Comparison of ENCODE assay signal across 17 cellular contexts in genomic region chr14:100965296-100965695, GRCh38.
"Had no signal": no experiment of that assay in that cellular context is flagged by ENCODE, and none has a peak within 500 bp of the region (broad histone marks: within the 10 kb centered on the region; RNA-seq: fewer than 3 reads in every experiment).

No MANE protein-coding gene starts in this region.

- H3K27me3 Mint-ChIP-seq: stimulated activated memory B cell treated with anti-CD40 and anti-IgM and Interleukin-4, amounts not matched to agents 10 μg/mL and 1 μg/mL and 100 μg/mL, for 72 hours had no signal

- H3K9me3 Mint-ChIP-seq: naive thymus-derived CD8-positive, alpha-beta T cell; nephron progenitor cell; stimulated activated memory B cell treated with anti-CD40 and anti-IgM and Interleukin-4, amounts not matched to agents 10 μg/mL and 1 μg/mL and 100 μg/mL, for 72 hours had no signal

- H3K4me1 Mint-ChIP-seq: naive thymus-derived CD8-positive, alpha-beta T cell; nephron progenitor cell; stimulated activated memory B cell treated with anti-CD40 and anti-IgM and Interleukin-4, amounts not matched to agents 10 μg/mL and 1 μg/mL and 100 μg/mL, for 72 hours had no signal

- ATAC-seq: left lung; naive thymus-derived CD8-positive, alpha-beta T cell; right cardiac atrium; stimulated activated memory B cell treated with anti-CD40 and anti-IgM and Interleukin-4, amounts not matched to agents 10 μg/mL and 1 μg/mL and 100 μg/mL, for 72 hours; stimulated activated naive CD8-positive, alpha-beta T cell treated with anti-CD3 and anti-CD28 coated beads, Interleukin-15, Interleukin-2, amounts not matched to agents 100 U/mL and 50 U/mL, for 24 hours had no signal

- DNase-seq: dermis blood vessel endothelial cell; effector memory CD4-positive, alpha-beta T cell; foreskin melanocyte; head of caudate nucleus; left lung; mesendoderm; midbrain; naive thymus-derived CD8-positive, alpha-beta T cell; nephron progenitor cell; nucleus accumbens; right cardiac atrium; sigmoid colon; stimulated activated CD4-positive, alpha-beta T cell treated with anti-CD3 and anti-CD28 coated beads, Interleukin-2, amount 100 ng/mL, for 24 hours; stimulated activated CD4-positive, alpha-beta T cell treated with anti-CD3 and anti-CD28 coated beads, Interleukin-4, amount 100 ng/mL, for 4 hours; stimulated activated naive CD8-positive, alpha-beta T cell treated with anti-CD3 and anti-CD28 coated beads, Interleukin-15, Interleukin-2, amounts not matched to agents 100 U/mL and 50 U/mL, for 24 hours; upper lobe of left lung had no signal

- H3K27ac Mint-ChIP-seq: naive thymus-derived CD8-positive, alpha-beta T cell; nephron progenitor cell; stimulated activated memory B cell treated with anti-CD40 and anti-IgM and Interleukin-4, amounts not matched to agents 10 μg/mL and 1 μg/mL and 100 μg/mL, for 72 hours had no signal

- H3K4me3 Mint-ChIP-seq: naive thymus-derived CD8-positive, alpha-beta T cell; nephron progenitor cell; stimulated activated memory B cell treated with anti-CD40 and anti-IgM and Interleukin-4, amounts not matched to agents 10 μg/mL and 1 μg/mL and 100 μg/mL, for 72 hours had no signal
